Comparison of ENCODE assay signal across 8 cellular contexts in genomic region chr5:150514708-150515211, GRCh38. TPM values are rescaled to one million over a fixed set of nuclear protein-coding genes. Genes with fewer than 3 reads are reported as not detected.
DNase-seq lines count a peak whose midpoint lies in the region; TF ChIP-seq lines count a peak whose summit lies in the region.
"Had no signal": no experiment of that assay in that cellular context is flagged by ENCODE, and none has a peak within 500 bp of the region (broad histone marks: within the 10 kb centered on the region; RNA-seq: fewer than 3 reads in every experiment).

No MANE protein-coding gene starts in this region.

- TF ChIP-seq POLR2A in tibial nerve (IDR thresholded peaks at IDR 0.05), result no peak
- TF ChIP-seq POLR2A in prostate gland (IDR thresholded peaks at IDR 0.05), result no peak

- H3K36me3 Mint-ChIP-seq in activated CD4-positive, alpha-beta memory T cell treated with anti-CD3 and anti-CD28 coated beads for 36 hours, result no peaks in the 10 kb centered on the region

- POLR2A ChIA-PET in activated CD4-positive, alpha-beta memory T cell treated with anti-CD3 and anti-CD28 coated beads for 36 hours (lab: Charles Lee), result no interaction called here

- H3K4me3 ChIP-seq in astrocyte of the spinal cord (ENCODE audit: low read depth, low read length) (no peak overlapping the region), tibial nerve (no peak overlapping the region), prostate gland (no peak overlapping the region)

- H3K36me3 ChIP-seq in tibial nerve (no peaks in the 10 kb centered on the region), prostate gland (no peaks in the 10 kb centered on the region)

- H3K4me3 Mint-ChIP-seq in activated CD4-positive, alpha-beta memory T cell treated with anti-CD3 and anti-CD28 coated beads for 36 hours, result no peak overlapping the region

- peak in 1 of 2 donors; percentile 12 for TF ChIP-seq EP300 in tibial nerve (IDR thresholded peaks at IDR 0.05)

- H3K27me3 ChIP-seq in tibial nerve (no peaks in the 10 kb centered on the region), prostate gland (replicated peaks; ENCODE audit: insufficient read depth) (no peaks in the 10 kb centered on the region)

- 20 to 25% methylated on average over 2 to 3 of the region's 3 CpGs for WGBS in tibial nerve, 2 donors
- 59% methylated on average over 3 of the region's 3 CpGs for WGBS in prostate gland

- in situ Hi-C loops in astrocyte of the spinal cord (cut with HindIII; ENCODE audit: low sequenced_read_pairs), result no loop called here

- H3K27me3 Mint-ChIP-seq in activated CD4-positive, alpha-beta memory T cell treated with anti-CD3 and anti-CD28 coated beads for 36 hours, result no peaks in the 10 kb centered on the region

- DNase-seq in LHCN-M2 (ENCODE audit: low read depth), result peak; percentile 86
- peak; percentile 24 for DNase-seq in astrocyte of the spinal cord (ENCODE audit: low read depth, low spot score)
- peak; percentile 84 for DNase-seq in kidney glomerular epithelial cell (lab: John Stamatoyannopoulos, UW)
- DNase-seq in tibial nerve (ENCODE audit: low spot score in 2 of 2), result no peak
- no peak for DNase-seq in activated CD4-positive, alpha-beta memory T cell treated with anti-CD3 and anti-CD28 coated beads for 36 hours
- no peak for DNase-seq in mesenteric fat pad (ENCODE audit: low spot score)
- no peak for DNase-seq in prostate gland (ENCODE audit: low spot score)
- DNase-seq: stimulated activated naive CD4-positive, alpha-beta T cell had no signal

- peak overlapping the region; percentile 56 to 91 (median 77) for H3K27ac ChIP-seq in tibial nerve
- no peak overlapping the region for H3K27ac ChIP-seq in prostate gland

- H3K4me1 ChIP-seq in tibial nerve (peaks cover 0 to 94% (median 86%) of the 10 kb centered on the region in 4 donors), prostate gland (replicated peaks) (peaks cover 30% of the 10 kb centered on the region)

- H3K9me3 ChIP-seq in tibial nerve, result no peaks in the 10 kb centered on the region
- H3K9me3 ChIP-seq in prostate gland, result no peaks in the 10 kb centered on the region

- intact Hi-C loops in activated CD4-positive, alpha-beta memory T cell treated with anti-CD3 and anti-CD28 coated beads for 36 hours (cut with micrococcal nuclease), result no loop called here
- intact Hi-C loops in prostate gland (cut with DNase I), result no loop called here

- TF ChIP-seq CTCF in astrocyte of the spinal cord (IDR thresholded peaks at IDR 0.05; ENCODE audit: low read depth, low read length) (no peak), tibial nerve (IDR thresholded peaks at IDR 0.05) (no peak), prostate gland (IDR thresholded peaks at IDR 0.05) (no peak)

- no peaks in the 10 kb centered on the region for H3K9me3 Mint-ChIP-seq in activated CD4-positive, alpha-beta memory T cell treated with anti-CD3 and anti-CD28 coated beads for 36 hours

- CTCF ChIA-PET in activated CD4-positive, alpha-beta memory T cell treated with anti-CD3 and anti-CD28 coated beads for 36 hours (lab: Charles Lee), result no interaction called here

- no peak overlapping the region for H3K27ac Mint-ChIP-seq in activated CD4-positive, alpha-beta memory T cell treated with anti-CD3 and anti-CD28 coated beads for 36 hours

- no peaks in the 10 kb centered on the region for H3K4me1 Mint-ChIP-seq in activated CD4-positive, alpha-beta memory T cell treated with anti-CD3 and anti-CD28 coated beads for 36 hours (ENCODE audit: low read depth)

RNA-seq across cellular contexts. Expression of gene NDST1, which starts 6.8 kb away (rescaled TPM):
- 78.6 and 83.6 TPM in 2 replicates for total RNA-seq in LHCN-M2 (2014; rRNA removed)
- polyA plus RNA-seq in LHCN-M2 (2012), result 139 TPM
- 100 to 1,000 TPM in 2 of 4 donors, 10 to 100 TPM in 2; 53.2 to 137 (median 104) TPM for total RNA-seq in tibial nerve
- 1 to 10 TPM; 2.5 to 2.6 TPM for total RNA-seq in activated CD4-positive, alpha-beta memory T cell treated with anti-CD3 and anti-CD28 coated beads for 36 hours
- total RNA-seq in mesenteric fat pad, result 110 TPM
- total RNA-seq in prostate gland, result 100 to 1,000 TPM in 1 of 2 donors, 10 to 100 TPM in 1; 65.8 to 175 TPM

Comparison
In these comparisons a context has a peak if more than half of its experiments do, and no peak if none do; other contexts are left out.
1. DNase-seq: peak in LHCN-M2 (single experiment), astrocyte of the spinal cord (single experiment) and kidney glomerular epithelial cell (single experiment); none in tibial nerve (0 of 2), activated CD4-positive, alpha-beta memory T cell treated with anti-CD3 and anti-CD28 coated beads for 36 hours (single experiment), mesenteric fat pad (single experiment) and prostate gland (single experiment).
2. H3K27ac ChIP-seq: peak in tibial nerve (4 of 4); none in prostate gland (0 of 2).
3. RNA of gene NDST1, which starts 6.8 kb away (total RNA-seq): 65.8 to 175 TPM in prostate gland, 53.2 to 137 TPM in tibial nerve, 110 TPM in mesenteric fat pad (single experiment) and 78.6 to 83.6 TPM in LHCN-M2; 2.5 to 2.6 TPM in activated CD4-positive, alpha-beta memory T cell treated with anti-CD3 and anti-CD28 coated beads for 36 hours; every median in the first group is over 10 times any median in the second.